26 cellular contexts compared by ENCODE assay signal in genomic region chr7:91443862-91444261, GRCh38.
"Had no signal": no experiment of that assay in that cellular context is flagged by ENCODE, and none has a peak within 500 bp of the region (broad histone marks: within the 10 kb centered on the region; RNA-seq: fewer than 3 reads in every experiment).

No MANE protein-coding gene starts in this region.

- DNase-seq: activated B cell treated with CpG ODN at 0.5 μM for 24 hours; activated CD4-positive, alpha-beta T cell treated with anti-CD3 and anti-CD28 coated beads for 48 hours; activated CD4-positive, alpha-beta T cell treated with anti-CD3 and anti-CD28 coated beads, Interleukin-2, amount 50 U/mL, for 1 hour; activated CD4-positive, alpha-beta T cell treated with anti-CD3 and anti-CD28 coated beads, Interleukin-2, amount 50 U/mL, for 48 hours; activated CD8-positive, alpha-beta memory T cell treated with anti-CD3 and anti-CD28 coated beads for 24 hours; activated CD8-positive, alpha-beta T cell treated with anti-CD3 and anti-CD28 coated beads for 36 hours; activated effector memory CD4-positive, alpha-beta T cell treated with Interleukin-2 at 50 U/mL for 16 hours; activated gamma-delta T cell treated with Interleukin-2 at 50 U/mL for 16 hours; activated naive CD4-positive, alpha-beta T cell treated with anti-CD3 and anti-CD28 coated beads, Interleukin-2, amount 50 U/mL, for 16 hours; activated naive CD4-positive, alpha-beta T cell treated with Interleukin-2 at 50 U/mL for 16 hours; activated T-cell treated with anti-CD3 and anti-CD28 coated beads, Interleukin-2, amount 50 U/mL, for 4 hours; amniotic stem cell; aorta; brain microvascular endothelial cell; dorsolateral prefrontal cortex; effector memory CD4-positive, alpha-beta T cell; endodermal cell; head of caudate nucleus; T-helper 1 cell; T-helper 17 cell; T1000; WERI-Rb-1 had no signal

- H3K36me3 ChIP-seq: brain microvascular endothelial cell, WERI-Rb-1 had no signal

- H3K27ac ChIP-seq: brain microvascular endothelial cell, coronary artery, dorsolateral prefrontal cortex, WERI-Rb-1 had no signal

- H3K27me3 ChIP-seq: brain microvascular endothelial cell, dorsolateral prefrontal cortex had no signal

- ATAC-seq: activated CD4-positive, CD25-positive, alpha-beta regulatory T cell treated with anti-CD3 and anti-CD28 coated beads, Interleukin-2, amount 50 U/mL, for 24 hours; activated CD8-positive, alpha-beta T cell treated with anti-CD3 and anti-CD28 coated beads for 36 hours; activated T-cell treated with anti-CD3 and anti-CD28 coated beads, Interleukin-2, amount 50 U/mL, for 4 hours; activated T-helper 17 cell treated with anti-CD3 and anti-CD28 coated beads, Interleukin-2, amount 50 U/mL, for 72 hours; esophagus mucosa; T-helper 17 cell had no signal

- H3K4me3 ChIP-seq: coronary artery, dorsolateral prefrontal cortex had no signal
